In the genomic region with DNA sequence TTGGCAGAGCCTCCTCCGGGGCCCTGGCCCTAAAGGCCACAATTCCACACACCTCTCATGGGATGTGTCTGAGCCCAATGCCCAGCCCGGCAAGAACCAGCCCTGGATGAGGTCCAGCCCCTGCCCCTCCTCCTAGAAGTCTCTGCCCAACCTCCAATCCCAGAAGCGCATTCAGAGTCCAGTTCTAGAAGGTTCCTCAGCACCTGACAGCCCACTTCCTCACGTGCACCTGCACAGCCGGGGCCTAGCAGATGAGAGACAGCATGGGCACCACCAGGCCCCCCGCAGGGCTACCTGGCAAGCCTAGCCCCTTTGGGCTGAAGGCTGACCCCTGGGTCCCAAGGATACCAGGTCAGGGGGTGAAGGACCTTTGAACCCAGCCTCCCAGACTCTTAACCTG, we compare ENCODE assay signal across 21 cellular contexts. TPM values are rescaled to one million over a fixed set of nuclear protein-coding genes. Genes with fewer than 3 reads are reported as not detected.
"Had no signal": no experiment of that assay in that cellular context is flagged by ENCODE, and none has a peak within 500 bp of the region (broad histone marks: within the 10 kb centered on the region; RNA-seq: fewer than 3 reads in every experiment).

No MANE protein-coding gene starts in this region.

- H3K4me3 Mint-ChIP-seq: neural crest cell had no signal

- H3K9me3 Mint-ChIP-seq: effector memory CD8-positive, alpha-beta T cell; naive thymus-derived CD4-positive, alpha-beta T cell; neural crest cell had no signal

- DNase-seq: effector memory CD8-positive, alpha-beta T cell; foreskin fibroblast; glutamatergic neuron; left ventricle myocardium superior; mesendoderm; naive thymus-derived CD4-positive, alpha-beta T cell; nucleus accumbens; stimulated activated CD4-positive, alpha-beta T cell treated with anti-CD3 and anti-CD28 coated beads, Interleukin-2, amount 100 ng/mL, for 48 hours; stimulated activated naive CD8-positive, alpha-beta T cell treated with anti-CD3 and anti-CD28 coated beads, Interleukin-15, Interleukin-2, amounts not matched to agents 100 U/mL and 50 U/mL, for 24 hours; tibial artery; upper lobe of left lung; uterus had no signal

- H3K27ac ChIP-seq: epithelial cell of prostate, esophagus muscularis mucosa, ovary, right atrium auricular region, suprapubic skin, tibial artery, uterus had no signal

- H3K27me3 ChIP-seq: esophagus muscularis mucosa, gastroesophageal sphincter, ovary, right atrium auricular region, suprapubic skin, upper lobe of left lung, uterus had no signal

- H3K9me3 ChIP-seq: esophagus muscularis mucosa, gastroesophageal sphincter, ovary, right atrium auricular region, suprapubic skin, tibial artery, upper lobe of left lung, uterus had no signal

- ATAC-seq: effector memory CD8-positive, alpha-beta T cell; gastroesophageal sphincter; left ventricle myocardium superior; naive thymus-derived CD4-positive, alpha-beta T cell; stimulated activated naive CD8-positive, alpha-beta T cell treated with anti-CD3 and anti-CD28 coated beads, Interleukin-15, Interleukin-2, amounts not matched to agents 100 U/mL and 50 U/mL, for 24 hours had no signal

- H3K4me2 ChIP-seq: smooth muscle cell had no signal

- H3K27me3 Mint-ChIP-seq: effector memory CD8-positive, alpha-beta T cell; naive thymus-derived CD4-positive, alpha-beta T cell had no signal

- H3K4me3 ChIP-seq: esophagus muscularis mucosa, gastroesophageal sphincter, lung, ovary, right atrium auricular region, smooth muscle cell, suprapubic skin, tibial artery, upper lobe of left lung, uterus had no signal

- H3K36me3 ChIP-seq: esophagus muscularis mucosa, gastroesophageal sphincter, ovary, right atrium auricular region, suprapubic skin, tibial artery, upper lobe of left lung, uterus had no signal

RNA-seq across cellular contexts. Expression of a gene that starts 32.2 kb away (rescaled TPM):
- polyA plus RNA-seq: naive thymus-derived CD4-positive, alpha-beta T cell had no signal
